Comparison of ENCODE assay signal across 8 cellular contexts in genomic region chr12:109264095-109264942, GRCh38. TPM values are rescaled to one million over a fixed set of nuclear protein-coding genes. Genes with fewer than 3 reads are reported as not detected.
DNase-seq lines count a peak whose midpoint lies in the region; ATAC-seq and TF ChIP-seq lines count a peak whose summit lies in the region.

No MANE protein-coding gene starts in this region.

- no peaks in the 10 kb centered on the region for H4K20me1 ChIP-seq in MM.1S (ENCODE audit: insufficient read depth, low read length)

- no peak for TF ChIP-seq POLR2A in body of pancreas (IDR thresholded peaks at IDR 0.05)

- DNase-seq in GM10248 (ENCODE audit: extremely low spot score): peak; percentile 85
- peak; percentile 73 for DNase-seq in MM.1S
- DNase-seq in SJSA1 (ENCODE audit: low read depth in 1 of 2, low spot score in 2 of 2): peak; percentile 21 to 71
- peak; percentile 68 to 76 (median 72) for DNase-seq in body of pancreas
- peak; percentile 72 for DNase-seq in inferior parietal cortex (ENCODE audit: extremely low spot score)
- peak; percentile 57 to 63 for DNase-seq in stimulated activated CD4-positive, alpha-beta T cell treated with anti-CD3 and anti-CD28 coated beads, Interleukin-2, amount 100 ng/mL, for 48 hours

- H3K9ac ChIP-seq in MM.1S (ENCODE audit: low read length): no peak overlapping the region

- no peak overlapping the region for H3K4me2 ChIP-seq in MM.1S (ENCODE audit: low read depth, low read length)

- H3F3A ChIP-seq in MM.1S (ENCODE audit: insufficient read depth, low read length): no peaks in the 10 kb centered on the region

- H3K9me3 ChIP-seq in MM.1S (replicated peaks; ENCODE audit: insufficient read depth, low read length) (no peaks in the 10 kb centered on the region), SJSA1 (replicated peaks) (no peaks in the 10 kb centered on the region), body of pancreas (no peaks in the 10 kb centered on the region)

- POLR2A ChIA-PET in GM10248 (lab: Yijun Ruan, JAX): no interaction called here

- H3K36me3 ChIP-seq in MM.1S (replicated peaks; ENCODE audit: insufficient read depth, low read length) (no peaks in the 10 kb centered on the region), SJSA1 (no peaks in the 10 kb centered on the region), body of pancreas (replicated peaks in 1 of 2; ENCODE audit: insufficient read depth in 1 of 2, low read depth in 2 of 2) (peaks cover 14 to 37% of the 10 kb centered on the region in 2 donors)

- WGBS in body of pancreas, 2 donors: 61 to 63% methylated on average over 18 to 23 of the region's 23 CpGs

- H2AFZ ChIP-seq in MM.1S (ENCODE audit: low read length): no peak overlapping the region

- no peak overlapping the region for H3K27ac ChIP-seq in MM.1S (ENCODE audit: low read length)
- H3K27ac ChIP-seq in SJSA1: no peak overlapping the region
- H3K27ac ChIP-seq in body of pancreas: no peak overlapping the region

- ATAC-seq in body of pancreas: peak; percentile 72
- no peak for ATAC-seq in GM18858 (IDR thresholded peaks at IDR 0.05; ENCODE audit: unreplicated experiment)
- no peak for ATAC-seq in GM21529 (IDR thresholded peaks at IDR 0.05; ENCODE audit: unreplicated experiment)

- TF ChIP-seq CTCF in GM10248 (IDR thresholded peaks at IDR 0.05; ENCODE audit: control extremely low read depth, extremely low read depth, low read depth, missing control alignments): peak; percentile 72
- TF ChIP-seq CTCF in MM.1S (IDR thresholded peaks at IDR 0.05; ENCODE audit: low read length): peak; percentile 94
- peak; percentile 57 to 75 (median 64) for TF ChIP-seq CTCF in body of pancreas (IDR thresholded peaks at IDR 0.05)

- no peaks in the 10 kb centered on the region for H3K9me2 ChIP-seq in MM.1S (replicated peaks; ENCODE audit: insufficient read depth, low read length)

- H3K4me3 ChIP-seq in MM.1S (ENCODE audit: low read length) (no peak overlapping the region), SJSA1 (no peak overlapping the region), body of pancreas (no peak overlapping the region)

- intact Hi-C loops in body of pancreas (cut with DNase I): no loop called here

- no peaks in the 10 kb centered on the region for H3K79me2 ChIP-seq in MM.1S (ENCODE audit: low read length)

- CTCF ChIA-PET in GM10248 (lab: Yijun Ruan, JAX): interaction anchor here (0.7 to 4.5 kb wide), 13 partner anchors 11 to 131 kb away, joined by 3 to 42 read pairs (median 4); no protein-coding TSS in a partner anchor

- no peaks in the 10 kb centered on the region for H3K4me1 ChIP-seq in MM.1S (ENCODE audit: low read length)
- H3K4me1 ChIP-seq in SJSA1 (replicated peaks): no peaks in the 10 kb centered on the region
- no peaks in the 10 kb centered on the region for H3K4me1 ChIP-seq in body of pancreas

- no peaks in the 10 kb centered on the region for H3K27me3 ChIP-seq in MM.1S (replicated peaks; ENCODE audit: insufficient read depth, low read length)
- no peaks in the 10 kb centered on the region for H3K27me3 ChIP-seq in SJSA1 (replicated peaks)
- no peaks in the 10 kb centered on the region for H3K27me3 ChIP-seq in body of pancreas

RNA-seq across cellular contexts. Expression of gene FOXN4, which starts 44.8 kb away (rescaled TPM):
- not detected in 2 replicates for total RNA-seq in SJSA1 (2014; rRNA removed; shearing (Covaris generic))
- total RNA-seq in body of pancreas: not detected
